In the genomic region with DNA sequence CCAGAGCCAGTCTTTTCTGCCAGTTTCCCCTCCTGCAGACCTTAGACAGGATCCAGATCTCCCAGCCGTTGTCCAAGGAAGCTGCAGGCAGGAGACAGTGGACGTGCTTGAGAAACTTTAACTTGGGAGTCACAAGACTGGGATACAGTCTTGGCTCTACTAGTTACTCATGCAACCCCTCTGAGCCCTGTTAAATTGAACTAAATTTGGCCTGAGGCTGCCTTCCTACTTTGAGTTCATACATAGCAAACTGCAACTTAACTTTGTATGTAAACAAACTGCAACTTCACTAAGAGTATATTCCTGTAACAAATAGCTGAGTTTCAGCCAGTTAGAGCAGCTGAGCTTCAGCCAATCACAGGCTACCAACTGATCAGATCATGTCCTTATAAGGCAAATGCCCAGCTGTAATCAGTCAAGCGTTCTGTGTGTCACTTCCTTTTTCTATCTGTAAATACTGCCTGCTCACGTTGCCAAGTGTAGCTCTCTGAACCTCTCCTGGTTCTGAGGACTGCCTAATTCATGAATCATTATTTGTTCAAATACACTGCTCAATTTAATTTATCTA, we compare ENCODE assay signal across 8 cellular contexts.
DNase-seq lines count a peak whose midpoint lies in the region; ATAC-seq, FAIRE-seq and TF ChIP-seq lines count a peak whose summit lies in the region.

No MANE protein-coding gene starts in this region.

- H4K20me1 ChIP-seq in Karpas-422 (ENCODE audit: insufficient read depth, low read depth, low read length) (no peaks in the 10 kb centered on the region), astrocyte (ENCODE audit: insufficient read depth, low read length) (no peaks in the 10 kb centered on the region)

- H3K27ac Mint-ChIP-seq in astrocyte (ENCODE audit: unreplicated experiment) (peak overlapping the region; percentile 88), immature natural killer cell (no peak overlapping the region)
- peak overlapping the region in 1 of 10 donors; percentile 24 for H3K27ac Mint-ChIP-seq in naive thymus-derived CD8-positive, alpha-beta T cell

- intact Hi-C loops in lower leg skin (cut with DNase I; ENCODE audit: low total_unique reads), result no loop called here

- POLR2A ChIA-PET in naive thymus-derived CD8-positive, alpha-beta T cell (lab: Charles Lee), result interaction anchor here (0.6 kb wide), 1 partner anchor 149 kb away, joined by 3 read pairs; no protein-coding TSS in a partner anchor

- H3K9me3 Mint-ChIP-seq in astrocyte (ENCODE audit: unreplicated experiment) (peaks cover 28% of the 10 kb centered on the region), immature natural killer cell (peaks cover 4 to 22% (median 7%) of the 10 kb centered on the region in 6 donors)
- peaks cover 5 to 36% (median 20%) of the 10 kb centered on the region in 9 donors for H3K9me3 Mint-ChIP-seq in naive thymus-derived CD8-positive, alpha-beta T cell

- no peak overlapping the region for H2AFZ ChIP-seq in Karpas-422 (ENCODE audit: low read length)
- H2AFZ ChIP-seq in astrocyte (ENCODE audit: low read depth, low read length), result peak overlapping the region; percentile 6

- peaks cover 17% of the 10 kb centered on the region for H3K4me1 Mint-ChIP-seq in astrocyte (ENCODE audit: low read depth, unreplicated experiment)
- peaks cover 0 to 6% of the 10 kb centered on the region in 2 donors for H3K4me1 Mint-ChIP-seq in immature natural killer cell
- no peaks in the 10 kb centered on the region for H3K4me1 Mint-ChIP-seq in naive thymus-derived CD8-positive, alpha-beta T cell

- no peak for ATAC-seq in naive thymus-derived CD8-positive, alpha-beta T cell

- FAIRE-seq in astrocyte (lab: Jason Lieb, UNC) (peak; percentile 89), D721Med (lab: Jason Lieb, UNC) (no peak)

- H3K79me2 ChIP-seq in Karpas-422 (ENCODE audit: low read length) (no peaks in the 10 kb centered on the region), astrocyte (ENCODE audit: insufficient read depth, low read length) (no peaks in the 10 kb centered on the region)

- no peak overlapping the region for H3K4me2 ChIP-seq in Karpas-422 (ENCODE audit: low read depth, low read length, poor library complexity, severe bottlenecking)
- peak overlapping the region; percentile 58 for H3K4me2 ChIP-seq in astrocyte (ENCODE audit: low read length)

- H3K36me3 Mint-ChIP-seq in astrocyte (ENCODE audit: low read depth, unreplicated experiment), result peaks cover 5% of the 10 kb centered on the region
- peaks cover 3 to 8% (median 3%) of the 10 kb centered on the region in 3 donors for H3K36me3 Mint-ChIP-seq in immature natural killer cell
- peaks cover 2 to 28% (median 15%) of the 10 kb centered on the region in 3 donors for H3K36me3 Mint-ChIP-seq in naive thymus-derived CD8-positive, alpha-beta T cell

- H3K4me3 ChIP-seq in GM12864 (ENCODE audit: low read depth, low read length), result no peak overlapping the region
- no peak overlapping the region for H3K4me3 ChIP-seq in Karpas-422 (ENCODE audit: low read length)
- no peak overlapping the region for H3K4me3 ChIP-seq in astrocyte (ENCODE audit: insufficient read depth, low read depth, low read length)
- H3K4me3 ChIP-seq in lower leg skin (ENCODE audit: low read depth, poor library complexity, severe bottlenecking), result no peak overlapping the region

- TF ChIP-seq POLR2A in lower leg skin (IDR thresholded peaks at IDR 0.05), result no peak

- H3K4me1 ChIP-seq in Karpas-422 (ENCODE audit: low read length), result peaks cover 4% of the 10 kb centered on the region; the same call in 1 of the 2 replicates
- peaks cover 45% of the 10 kb centered on the region for H3K4me1 ChIP-seq in astrocyte (ENCODE audit: insufficient read depth, low read length)

- 40 to 49% methylated on average over 4 of the region's 4 CpGs for WGBS in lower leg skin, 2 donors

- no peaks in the 10 kb centered on the region for H3K9me3 ChIP-seq in Karpas-422 (ENCODE audit: low read length)
- H3K9me3 ChIP-seq in astrocyte (ENCODE audit: insufficient read depth, low read depth, low read length), result no peaks in the 10 kb centered on the region

- H3K9me2 ChIP-seq in Karpas-422 (replicated peaks; ENCODE audit: insufficient read depth, low read length), result no peaks in the 10 kb centered on the region

- H3K4me3 Mint-ChIP-seq in astrocyte (ENCODE audit: unreplicated experiment), result no peak overlapping the region
- no peak overlapping the region for H3K4me3 Mint-ChIP-seq in immature natural killer cell
- H3K4me3 Mint-ChIP-seq in naive thymus-derived CD8-positive, alpha-beta T cell, result no peak overlapping the region

- no peaks in the 10 kb centered on the region for H3K27me3 ChIP-seq in Karpas-422 (ENCODE audit: low read length)
- H3K27me3 ChIP-seq in astrocyte (ENCODE audit: insufficient read depth, low read length), result no peaks in the 10 kb centered on the region

- TF ChIP-seq CTCF in GM12864 (IDR thresholded peaks at IDR 0.05; ENCODE audit: low read depth, low read length, missing control alignments) (no peak), astrocyte (IDR thresholded peaks at IDR 0.05; ENCODE audit: insufficient read depth, low read depth, low read length) (no peak), lower leg skin (IDR thresholded peaks at IDR 0.05) (no peak), D721Med (IDR thresholded peaks at IDR 0.05; ENCODE audit: insufficient read depth, missing control alignments) (no peak)

- no peak overlapping the region for H3K27ac ChIP-seq in Karpas-422 (ENCODE audit: low read length)
- H3K27ac ChIP-seq in astrocyte (ENCODE audit: low read depth, low read length), result peak overlapping the region; percentile 99

- peak; percentile 38 for DNase-seq in GM12864 (ENCODE audit: low read depth)
- peak; percentile 73 for DNase-seq in Karpas-422
- DNase-seq in astrocyte (ENCODE audit: low read depth), result peak; percentile 97
- peak; percentile 56 to 83 for DNase-seq in lower leg skin (ENCODE audit: low spot score in 2 of 2)
- DNase-seq in immature natural killer cell, result no peak
- DNase-seq in iPS-NIHi7 (ENCODE audit: extremely low spot score), result no peak
- no peak for DNase-seq in D721Med (ENCODE audit: insufficient read length, low spot score)
- no peak for DNase-seq in naive thymus-derived CD8-positive, alpha-beta T cell

- no peak overlapping the region for H3K9ac ChIP-seq in Karpas-422 (ENCODE audit: low read length)
- peak overlapping the region; percentile 72 for H3K9ac ChIP-seq in astrocyte (ENCODE audit: low read length)

- H3K27me3 Mint-ChIP-seq in astrocyte (ENCODE audit: low read depth, unreplicated experiment) (no peaks in the 10 kb centered on the region), immature natural killer cell (ENCODE audit: low read depth in 3 of 3) (peaks cover 0 to 3% (median 2%) of the 10 kb centered on the region in 3 donors)
- no peaks in the 10 kb centered on the region for H3K27me3 Mint-ChIP-seq in naive thymus-derived CD8-positive, alpha-beta T cell

- no peaks in the 10 kb centered on the region for H3K36me3 ChIP-seq in Karpas-422 (ENCODE audit: insufficient read depth, low read length)
- no peaks in the 10 kb centered on the region for H3K36me3 ChIP-seq in astrocyte (ENCODE audit: insufficient read depth, low read length)

Comparison
In these comparisons a context has a peak if more than half of its experiments do, and no peak if none do; other contexts are left out.
1. DNase-seq: peak in GM12864 (single experiment), Karpas-422 (single experiment), astrocyte (single experiment) and lower leg skin (2 of 2); none in immature natural killer cell (0 of 3), iPS-NIHi7 (single experiment), D721Med (single experiment) and naive thymus-derived CD8-positive, alpha-beta T cell (0 of 10).